19 cellular contexts compared by ENCODE assay signal in genomic region chr15:52733078-52733477, GRCh38. TPM values are rescaled to one million over a fixed set of nuclear protein-coding genes. Genes with fewer than 3 reads are reported as not detected.
DNase-seq lines count a peak whose midpoint lies in the region; ATAC-seq, FAIRE-seq and TF ChIP-seq lines count a peak whose summit lies in the region.
"Had no signal": no experiment of that assay in that cellular context is flagged by ENCODE, and none has a peak within 500 bp of the region (broad histone marks: within the 10 kb centered on the region; RNA-seq: fewer than 3 reads in every experiment).

No MANE protein-coding gene starts in this region.

- H3K27me3 ChIP-seq in adipocyte (replicated peaks; ENCODE audit: control insufficient read depth, insufficient read depth, low read length) (no peaks in the 10 kb centered on the region), liver (ENCODE audit: control insufficient read depth in 4 of 4, insufficient read depth in 4 of 4, low read length in 3 of 4) (no peaks in the 10 kb centered on the region)
- H3K27me3 ChIP-seq: sigmoid colon had no signal

- H3K36me3 ChIP-seq in adipocyte (ENCODE audit: control insufficient read depth, insufficient read depth, low read length, severe bottlenecking) (no peaks in the 10 kb centered on the region), liver (ENCODE audit: control insufficient read depth in 4 of 4, insufficient read depth in 3 of 4, low read depth in 1 of 4, low read length in 3 of 4) (no peaks in the 10 kb centered on the region)
- H3K36me3 ChIP-seq: HAP-1, sigmoid colon had no signal

- no peak for FAIRE-seq in A549 (lab: Jason Lieb, UNC)
- FAIRE-seq: urothelium cell line had no signal

- no peaks in the 10 kb centered on the region for H3K9me3 ChIP-seq in A549
- H3K9me3 ChIP-seq in adipocyte (ENCODE audit: control insufficient read depth, low read length), result no peaks in the 10 kb centered on the region
- no peaks in the 10 kb centered on the region for H3K9me3 ChIP-seq in liver (ENCODE audit: control insufficient read depth in 4 of 4, low read length in 3 of 4)
- H3K9me3 ChIP-seq: HAP-1, sigmoid colon had no signal

- H3K9ac ChIP-seq in adipocyte (ENCODE audit: low read length), result peak overlapping the region; percentile 74
- no peak overlapping the region for H3K9ac ChIP-seq in liver (ENCODE audit: low read depth in 1 of 2, low read length in 2 of 2)

- CTCF ChIA-PET in A549 (lab: Yijun Ruan, JAX), result interaction anchor here (0.6 to 7.6 kb wide), 12 partner anchors 9 to 593 kb away, joined by 3 to 180 read pairs (median 6); partner anchors contain the start of gene MYO5A
- CTCF ChIA-PET in RWPE1 (lab: Yijun Ruan, JAX), result interaction anchor here (1.0 kb wide), 1 partner anchor 401 kb away, joined by 4 read pairs; no protein-coding TSS in a partner anchor

- no peak for DNase-seq in A549 (ENCODE audit: low read depth in 1 of 2, low spot score in 1 of 2)
- peak; percentile 43 for DNase-seq in HCEC 1CT
- DNase-seq in adipocyte (ENCODE audit: low read depth), result peak; percentile 80
- no peak for DNase-seq in RWPE1 (ENCODE audit: low spot score)
- no peak for DNase-seq in NCI-H82 treated with DMSO at 0.1 percent for 48 hours (lab: John Stamatoyannopoulos, UW; ENCODE audit: unreplicated experiment)
- DNase-seq in KG1 (lab: John Stamatoyannopoulos, UW), result no peak
- DNase-seq in caudate nucleus (lab: John Stamatoyannopoulos, UW), result no peak
- DNase-seq: activated CD4-positive, alpha-beta T cell treated with anti-CD3 and anti-CD28 coated beads for 4 hours; activated T-cell treated with anti-CD3 and anti-CD28 coated beads for 4 hours; hypothalamus; NCI-H187 treated with DMSO at 0.1 percent for 48 hours; NCI-H526 treated with DMSO at 0.1 percent for 48 hours; sigmoid colon; stimulated activated CD4-positive, alpha-beta T cell treated with anti-CD3 and anti-CD28 coated beads, Interleukin-4, amount 100 ng/mL, for 4 hours had no signal

- no peak for TF ChIP-seq RAD21 in A549 (conservative IDR thresholded peaks at IDR 0.05 in 1 of 2, IDR thresholded peaks at IDR 0.05 in 1 of 2)
- peak; percentile 42 for TF ChIP-seq RAD21 in liver (IDR thresholded peaks at IDR 0.05)

- TF ChIP-seq POLR2A in A549 (IDR thresholded peaks at IDR 0.05; ENCODE audit: low read length), result no peak

- ATAC-seq in A549, result no peak
- ATAC-seq: activated naive CD4-positive, alpha-beta T cell treated with anti-CD3 and anti-CD28 coated beads, Interleukin-2, amount 50 U/mL, for 72 hours had no signal

- H3K4me2 ChIP-seq in A549, result no peak overlapping the region

- H3K4me1 ChIP-seq in A549 (0 out of 3 replicates have a peak, but pooled peaks cover 3% of the 10 kb centered on the region), adipocyte (ENCODE audit: control insufficient read depth, insufficient read depth, low read length) (peaks cover 65% of the 10 kb centered on the region), liver (ENCODE audit: control insufficient read depth in 4 of 4, insufficient read depth in 4 of 4, low read length in 3 of 4) (peaks cover 5 to 23% (median 16%) of the 10 kb centered on the region in 4 donors)
- H3K4me1 ChIP-seq: HAP-1 had no signal

- POLR2A ChIA-PET in A549 (lab: Yijun Ruan, JAX) (interaction anchor here (0.6 kb wide), 1 partner anchor 475 kb away, joined by 4 read pairs; no protein-coding TSS in a partner anchor), RWPE1 (lab: Yijun Ruan, JAX; ENCODE audit: low non-redundant PET) (no interaction called here)

- TF ChIP-seq EP300 in A549 (IDR thresholded peaks at IDR 0.05), result no peak

- H3K4me3 ChIP-seq in A549 (no peak overlapping the region), adipocyte (ENCODE audit: low read length) (no peak overlapping the region), liver (ENCODE audit: low read depth in 1 of 3, low read length in 3 of 3) (no peak overlapping the region)
- H3K4me3 ChIP-seq: HAP-1, sigmoid colon had no signal

- TF ChIP-seq CTCF in A549 (IDR thresholded peaks at IDR 0.05) (no peak), liver (IDR thresholded peaks at IDR 0.05; ENCODE audit: low read depth, low read length, missing input control) (no peak), RWPE1 (conservative IDR thresholded peaks at IDR 0.05; ENCODE audit: low read depth) (no peak)

- no peak overlapping the region for H3K27ac ChIP-seq in A549
- H3K27ac ChIP-seq in liver (ENCODE audit: low read depth in 1 of 2, low read length in 2 of 2), result peak overlapping the region; percentile 42 to 53
- no peak overlapping the region for H3K27ac ChIP-seq in RWPE1
- no peak overlapping the region for H3K27ac ChIP-seq in caudate nucleus (ENCODE audit: low read depth, low read length)
- H3K27ac ChIP-seq: sigmoid colon had no signal

TF ChIP-seq in A549, 52 proteins besides CTCF, POLR2A, EP300 and RAD21:
- TF ChIP-seq NPAS2 (CRISPR knock-in tag; IDR thresholded peaks at IDR 0.05; ENCODE audit: borderline replicate concordance) (no peak), MAFK (IDR thresholded peaks at IDR 0.05; ENCODE audit: partially characterized antibody) (peak; percentile 29)

TF ChIP-seq in liver, 16 proteins besides CTCF, POLR2A, EP300 and RAD21 (continues in another document):
- peak; percentile 6 for TF ChIP-seq REST (IDR thresholded peaks at IDR 0.05)
- peak; percentile 57 for TF ChIP-seq YY1 (IDR thresholded peaks at IDR 0.05)
- no peak for TF ChIP-seq TAF1 (conservative IDR thresholded peaks at IDR 0.05)
- TF ChIP-seq MAX (IDR thresholded peaks at IDR 0.05), result peak; percentile 28
- TF ChIP-seq NR2F2 (IDR thresholded peaks at IDR 0.05), result no peak
- peak; percentile 21 for TF ChIP-seq FOXA1 (IDR thresholded peaks at IDR 0.05)
- TF ChIP-seq GABPA (IDR thresholded peaks at IDR 0.05 in 1 of 2, conservative IDR thresholded peaks at IDR 0.05 in 1 of 2), result no peak
- TF ChIP-seq FOXA2 (IDR thresholded peaks at IDR 0.05), result no peak
- TF ChIP-seq ATF3 (IDR thresholded peaks at IDR 0.05), result peak; percentile 73
- TF ChIP-seq HNF4A (conservative IDR thresholded peaks at IDR 0.05), result peak; percentile 58 to 59
- peak; percentile 74 for TF ChIP-seq SP1 (IDR thresholded peaks at IDR 0.05)
- TF ChIP-seq RXRA (IDR thresholded peaks at IDR 0.05), result peak; percentile 77 to 83
- peak in 1 of 2 donors; percentile 36 for TF ChIP-seq JUND (IDR thresholded peaks at IDR 0.05)
- TF ChIP-seq HNF4G (IDR thresholded peaks at IDR 0.05), result peak; percentile 27

RNA-seq across cellular contexts. Expression of gene ATOSA, which starts 53.9 kb away (rescaled TPM):
- polyA plus RNA-seq in A549 (2011; rRNA removed), result 22.6 and 25.9 TPM in 2 replicates
- 2.3 and 2.7 TPM in 2 replicates for polyA plus RNA-seq in A549 (2012; cell fraction: cytosol; rRNA removed)
- 3.5 and 5.2 TPM in 2 replicates for polyA plus RNA-seq in A549 (2012; cell fraction: nucleus; rRNA removed)
- polyA plus RNA-seq in A549 (2017; fragmentation: RNase III; extraction: RNeasy Plus Mini Kit Qiagen cat#74134 plus additional on column Dnase treatment), result 7.8 to 10.0 TPM (median 9.2 TPM) in 3 replicates
- 23.0 and 31.0 TPM in 2 replicates for polyA minus RNA-seq in A549 (2011; rRNA and poly(A)+ RNA removed)
- 10 to 100 TPM; 31.4 to 77.8 TPM for total RNA-seq in liver
- 10 to 100 TPM; 12.8 to 20.9 TPM for polyA plus RNA-seq in liver

RNA-seq across cellular contexts. Expression of gene ONECUT1, which starts 57.1 kb away (rescaled TPM):
- 0.05 and 0.25 TPM in 2 replicates for polyA plus RNA-seq in A549 (2011; rRNA removed)
- polyA plus RNA-seq in A549 (2012; cell fraction: cytosol; rRNA removed), result 0.05 and 0.11 TPM in 2 replicates
- polyA plus RNA-seq in A549 (2012; cell fraction: nucleus; rRNA removed), result 0.07 and 0.09 TPM in 2 replicates
- 0.36 to 0.42 TPM (median 0.37 TPM) in 3 replicates for polyA plus RNA-seq in A549 (2017; fragmentation: RNase III; extraction: RNeasy Plus Mini Kit Qiagen cat#74134 plus additional on column Dnase treatment)
- 0.68 and 0.74 TPM in 2 replicates for polyA minus RNA-seq in A549 (2011; rRNA and poly(A)+ RNA removed)
- 10 to 100 TPM; 14.1 to 51.0 TPM for total RNA-seq in liver
- 10 to 100 TPM in 1 of 2 donors, 1 to 10 TPM in 1; 7.7 to 15.4 TPM for polyA plus RNA-seq in liver
- total RNA-seq: activated naive CD4-positive, alpha-beta T cell treated with anti-CD3 and anti-CD28 coated beads, Interleukin-2, amount 50 U/mL, for 72 hours; natural killer cell treated with Interleukin-12 subunit alpha and Interleukin-12 subunit beta and Interleukin-15 and Interleukin-18, amount 100 ng/mL, for 72 hours had no signal
- polyA plus RNA-seq: sigmoid colon had no signal

Comparison
In these comparisons a context has a peak if more than half of its experiments do, and no peak if none do; other contexts are left out.
1. DNase-seq: peak in HCEC 1CT (single experiment) and adipocyte (single experiment); none in A549 (0 of 2), RWPE1 (single experiment), NCI-H82 treated with DMSO at 0.1 percent for 48 hours (single experiment), KG1 (single experiment) and caudate nucleus (0 of 61).
2. H3K27ac ChIP-seq: peak in liver (2 of 2); none in A549 (0 of 2), RWPE1 (single experiment) and caudate nucleus (single experiment).
3. RNA of gene ONECUT1, which starts 57.1 kb away (polyA plus RNA-seq): 7.7 to 15.4 TPM in liver; 0.05 to 0.42 TPM in A549; every median in the first group is over 4 times any median in the second.